18 cellular contexts compared by ENCODE assay signal in the genomic region with DNA sequence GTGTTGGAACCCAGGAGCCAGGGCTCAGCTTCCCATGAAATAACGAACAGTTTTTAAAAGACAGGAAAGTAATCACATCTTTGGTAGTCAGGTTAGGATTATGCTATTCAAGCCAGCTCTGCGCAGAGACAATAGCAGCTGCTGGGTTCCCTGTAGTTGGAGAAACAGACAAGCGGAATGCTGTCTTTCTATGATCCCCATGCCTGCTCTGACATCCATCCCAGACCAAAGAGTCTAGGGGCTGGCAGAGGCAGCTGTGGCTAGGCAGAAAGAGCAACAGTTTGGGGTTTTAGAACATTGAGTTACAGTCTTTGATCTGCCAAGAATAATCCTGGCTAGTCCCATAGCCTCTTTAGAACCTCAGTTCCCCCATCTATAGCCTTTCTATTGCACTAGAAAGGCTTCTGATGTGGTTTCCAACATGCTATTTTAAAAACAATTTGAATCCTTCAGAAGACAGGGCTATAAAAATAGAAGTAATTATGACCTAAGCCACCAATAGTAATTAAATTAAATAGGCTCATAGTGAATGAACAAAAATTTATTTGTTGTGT.
"Had no signal": no experiment of that assay in that cellular context is flagged by ENCODE, and none has a peak within 500 bp of the region (broad histone marks: within the 10 kb centered on the region; RNA-seq: fewer than 3 reads in every experiment).

No MANE protein-coding gene starts in this region.

- H3K27ac ChIP-seq: left lung, prostate gland, right atrium auricular region, suprapubic skin, transverse colon, uterus had no signal

- H3K27ac Mint-ChIP-seq: activated B cell treated with CpG ODN at 0.5 μM for 24 hours; activated CD4-positive, alpha-beta memory T cell treated with anti-CD3 and anti-CD28 coated beads, Interleukin-2, amount 10 ng/mL, durations not matched to agents 7 days and 5 days; activated CD8-positive, alpha-beta memory T cell treated with anti-CD3 and anti-CD28 coated beads, Interleukin-2, amount 10 ng/mL, durations not matched to agents 7 days and 5 days; activated naive CD8-positive, alpha-beta T cell; dendritic cell treated with granulocyte-macrophage colony-stimulating factor and Interleukin-4, amounts not matched to agents 40 ng/mL and 50 ng/mL, for 4 days; effector memory CD8-positive, alpha-beta T cell; stimulated activated naive CD8-positive, alpha-beta T cell treated with anti-CD3 and anti-CD28 coated beads, Interleukin-15, amount 100 ng/mL, for 72 hours had no signal

- H3K27me3 ChIP-seq: left lung, right atrium auricular region, transverse colon, uterus had no signal

- ATAC-seq: activated CD8-positive, alpha-beta memory T cell treated with anti-CD3 and anti-CD28 coated beads, Interleukin-2, amount 10 ng/mL, durations not matched to agents 7 days and 5 days; effector memory CD8-positive, alpha-beta T cell; left lung; stimulated activated naive CD8-positive, alpha-beta T cell treated with anti-CD3 and anti-CD28 coated beads, Interleukin-15, amount 100 ng/mL, for 72 hours had no signal

- H3K36me3 Mint-ChIP-seq: activated CD8-positive, alpha-beta memory T cell treated with anti-CD3 and anti-CD28 coated beads, Interleukin-2, amount 10 ng/mL, durations not matched to agents 7 days and 5 days; activated naive CD8-positive, alpha-beta T cell had no signal

- H3K4me3 ChIP-seq: left lung, prostate gland, right atrium auricular region, skin epidermis, suprapubic skin, transverse colon, uterus had no signal

- H3K9me3 ChIP-seq: left lung, prostate gland, right atrium auricular region, suprapubic skin, transverse colon, uterus had no signal

- H3K36me3 ChIP-seq: left lung, prostate gland, right atrium auricular region, suprapubic skin, transverse colon, uterus had no signal

- DNase-seq: activated B cell treated with CpG ODN at 0.5 μM for 24 hours; activated CD4-positive, alpha-beta memory T cell treated with anti-CD3 and anti-CD28 coated beads, Interleukin-2, amount 10 ng/mL, durations not matched to agents 7 days and 5 days; activated CD4-positive, alpha-beta T cell treated with anti-CD3 and anti-CD28 coated beads for 4 hours; activated CD8-positive, alpha-beta memory T cell treated with anti-CD3 and anti-CD28 coated beads, Interleukin-2, amount 10 ng/mL, durations not matched to agents 7 days and 5 days; effector memory CD8-positive, alpha-beta T cell; kidney; left lung; mammary epithelial cell; stimulated activated naive CD8-positive, alpha-beta T cell treated with anti-CD3 and anti-CD28 coated beads, Interleukin-15, amount 100 ng/mL, for 72 hours; transverse colon; uterus had no signal

- H3K4me1 Mint-ChIP-seq: activated B cell treated with CpG ODN at 0.5 μM for 24 hours; activated CD4-positive, alpha-beta memory T cell treated with anti-CD3 and anti-CD28 coated beads, Interleukin-2, amount 10 ng/mL, durations not matched to agents 7 days and 5 days; activated CD8-positive, alpha-beta memory T cell treated with anti-CD3 and anti-CD28 coated beads, Interleukin-2, amount 10 ng/mL, durations not matched to agents 7 days and 5 days; neural crest cell; stimulated activated naive CD8-positive, alpha-beta T cell treated with anti-CD3 and anti-CD28 coated beads, Interleukin-15, amount 100 ng/mL, for 72 hours had no signal

- H3K4me1 ChIP-seq: left lung, prostate gland, right atrium auricular region, transverse colon, uterus had no signal

- H3K9me3 Mint-ChIP-seq: activated B cell treated with CpG ODN at 0.5 μM for 24 hours; activated CD4-positive, alpha-beta memory T cell treated with anti-CD3 and anti-CD28 coated beads, Interleukin-2, amount 10 ng/mL, durations not matched to agents 7 days and 5 days; dendritic cell treated with granulocyte-macrophage colony-stimulating factor and Interleukin-4, amounts not matched to agents 40 ng/mL and 50 ng/mL, for 4 days; effector memory CD8-positive, alpha-beta T cell; neural crest cell; stimulated activated naive CD8-positive, alpha-beta T cell treated with anti-CD3 and anti-CD28 coated beads, Interleukin-15, amount 100 ng/mL, for 72 hours had no signal

- H3K4me3 Mint-ChIP-seq: activated B cell treated with CpG ODN at 0.5 μM for 24 hours; activated CD4-positive, alpha-beta memory T cell treated with anti-CD3 and anti-CD28 coated beads, Interleukin-2, amount 10 ng/mL, durations not matched to agents 7 days and 5 days; activated CD8-positive, alpha-beta memory T cell treated with anti-CD3 and anti-CD28 coated beads, Interleukin-2, amount 10 ng/mL, durations not matched to agents 7 days and 5 days; activated naive CD8-positive, alpha-beta T cell; dendritic cell treated with granulocyte-macrophage colony-stimulating factor and Interleukin-4, amounts not matched to agents 40 ng/mL and 50 ng/mL, for 4 days; effector memory CD8-positive, alpha-beta T cell; neural crest cell; stimulated activated naive CD8-positive, alpha-beta T cell treated with anti-CD3 and anti-CD28 coated beads, Interleukin-15, amount 100 ng/mL, for 72 hours had no signal
